ENCODE assay signal across 18 cellular contexts in genomic region chr18:48886520-48887293, GRCh38.
DNase-seq lines count a peak whose midpoint lies in the region; ATAC-seq and TF ChIP-seq lines count a peak whose summit lies in the region.
"Had no signal": no experiment of that assay in that cellular context is flagged by ENCODE, and none has a peak within 500 bp of the region (broad histone marks: within the 10 kb centered on the region; RNA-seq: fewer than 3 reads in every experiment).

No MANE protein-coding gene starts in this region.

- H3K9me3 ChIP-seq in heart left ventricle (no peaks in the 10 kb centered on the region), neural progenitor cell (ENCODE audit: low read depth) (no peaks in the 10 kb centered on the region)
- H3K9me3 ChIP-seq: Caco-2 had no signal

- H3K27me3 ChIP-seq in heart left ventricle (no peaks in the 10 kb centered on the region), neural progenitor cell (no peaks in the 10 kb centered on the region), GM23338 (ENCODE audit: insufficient read depth) (no peaks in the 10 kb centered on the region)

- peaks cover 5% of the 10 kb centered on the region for H3K4me1 Mint-ChIP-seq in activated T-helper 17 cell treated with anti-CD3 and anti-CD28 coated beads, Interleukin-2, amount 50 U/mL, for 72 hours
- peaks cover 48% of the 10 kb centered on the region for H3K4me1 Mint-ChIP-seq in neural progenitor cell
- H3K4me1 Mint-ChIP-seq in stimulated activated naive CD8-positive, alpha-beta T cell treated with anti-CD3 and anti-CD28 coated beads, Interleukin-15, amount 100 ng/mL, for 72 hours = peaks cover 12% of the 10 kb centered on the region
- H3K4me1 Mint-ChIP-seq in GM23338 = peaks cover 27% of the 10 kb centered on the region

- WGBS in heart left ventricle, 4 donors = 90 to 95% (median 94%) methylated on average over 8 of the region's 8 CpGs

- TF ChIP-seq CTCF in heart left ventricle (IDR thresholded peaks at IDR 0.05) (no peak), neural progenitor cell (IDR thresholded peaks at IDR 0.05) (no peak), GM23338 (conservative IDR thresholded peaks at IDR 0.05; ENCODE audit: low read depth in 2 of 2) (no peak)

- peak overlapping the region; percentile 79 for H3K27ac Mint-ChIP-seq in activated T-helper 17 cell treated with anti-CD3 and anti-CD28 coated beads, Interleukin-2, amount 50 U/mL, for 72 hours
- peak overlapping the region; percentile 33 for H3K27ac Mint-ChIP-seq in neural progenitor cell
- peak overlapping the region; percentile 16 to 38 for H3K27ac Mint-ChIP-seq in stimulated activated naive CD8-positive, alpha-beta T cell treated with anti-CD3 and anti-CD28 coated beads, Interleukin-15, amount 100 ng/mL, for 72 hours
- no peak overlapping the region for H3K27ac Mint-ChIP-seq in GM23338

- ATAC-seq in heart left ventricle = no peak
- ATAC-seq in activated T-helper 17 cell treated with anti-CD3 and anti-CD28 coated beads, Interleukin-2, amount 50 U/mL, for 72 hours (replicated peaks) = no peak
- ATAC-seq in stimulated activated naive CD8-positive, alpha-beta T cell treated with anti-CD3 and anti-CD28 coated beads, Interleukin-15, amount 100 ng/mL, for 72 hours = no peak
- ATAC-seq in GM23338 = no peak

- no peak overlapping the region for H3K4me2 ChIP-seq in neural progenitor cell
- no peak overlapping the region for H3K4me2 ChIP-seq in GM23338

- H3K27me3 Mint-ChIP-seq in activated T-helper 17 cell treated with anti-CD3 and anti-CD28 coated beads, Interleukin-2, amount 50 U/mL, for 72 hours = no peaks in the 10 kb centered on the region
- H3K27me3 Mint-ChIP-seq in neural progenitor cell (ENCODE audit: insufficient read depth, low read depth) (peaks cover 12% of the 10 kb centered on the region), GM23338 (ENCODE audit: insufficient read depth, low read depth, poor library complexity) (peaks cover 12% of the 10 kb centered on the region)
- no peaks in the 10 kb centered on the region for H3K27me3 Mint-ChIP-seq in stimulated activated naive CD8-positive, alpha-beta T cell treated with anti-CD3 and anti-CD28 coated beads, Interleukin-15, amount 100 ng/mL, for 72 hours

- TF ChIP-seq POLR2A in heart left ventricle (IDR thresholded peaks at IDR 0.05) = no peak

- H3K9me2 ChIP-seq in GM23338 (ENCODE audit: insufficient read depth) = no peaks in the 10 kb centered on the region

- no peak overlapping the region for H2AFZ ChIP-seq in neural progenitor cell (replicated peaks)
- no peak overlapping the region for H2AFZ ChIP-seq in GM23338

- no peaks in the 10 kb centered on the region for H3K36me3 Mint-ChIP-seq in activated T-helper 17 cell treated with anti-CD3 and anti-CD28 coated beads, Interleukin-2, amount 50 U/mL, for 72 hours (ENCODE audit: low read depth)
- no peaks in the 10 kb centered on the region for H3K36me3 Mint-ChIP-seq in neural progenitor cell
- no peaks in the 10 kb centered on the region; the same call in 2 of the 3 replicates for H3K36me3 Mint-ChIP-seq in GM23338 (ENCODE audit: low read depth)

- H3F3A ChIP-seq in neural progenitor cell (ENCODE audit: low read depth) = peaks cover 4% of the 10 kb centered on the region
- no peaks in the 10 kb centered on the region for H3F3A ChIP-seq in GM23338 (replicated peaks; ENCODE audit: low read depth)

- peak; percentile 63 for DNase-seq in cardiac septum (ENCODE audit: low spot score)
- no peak for DNase-seq in heart left ventricle
- no peak for DNase-seq in neural progenitor cell (ENCODE audit: low spot score)
- DNase-seq in stimulated activated naive CD8-positive, alpha-beta T cell treated with anti-CD3 and anti-CD28 coated beads, Interleukin-15, amount 100 ng/mL, for 72 hours = no peak
- no peak for DNase-seq in GM23338 (ENCODE audit: low spot score)
- no peak for DNase-seq in SKM-1 treated with dmso at 0.1 percent for 144 hours (lab: John Stamatoyannopoulos, UW; ENCODE audit: unreplicated experiment)
- no peak for DNase-seq in COLO829 (ENCODE audit: low spot score)
- DNase-seq: Caco-2, DMS153, EL, NCI-H1048, NCI-H146, NCI-H2081, NCI-H748 treated with DMSO at 0.1 percent for 48 hours, OCI-M1, RPMI8226 had no signal

- H3K9me3 Mint-ChIP-seq in activated T-helper 17 cell treated with anti-CD3 and anti-CD28 coated beads, Interleukin-2, amount 50 U/mL, for 72 hours = no peaks in the 10 kb centered on the region
- no peaks in the 10 kb centered on the region for H3K9me3 Mint-ChIP-seq in neural progenitor cell
- no peaks in the 10 kb centered on the region for H3K9me3 Mint-ChIP-seq in stimulated activated naive CD8-positive, alpha-beta T cell treated with anti-CD3 and anti-CD28 coated beads, Interleukin-15, amount 100 ng/mL, for 72 hours
- H3K9me3 Mint-ChIP-seq in GM23338 = no peaks in the 10 kb centered on the region; the same call in 2 of the 3 replicates

- H3K4me3 ChIP-seq in heart left ventricle (no peak overlapping the region), neural progenitor cell (no peak overlapping the region), GM23338 (no peak overlapping the region)

- intact Hi-C loops in cardiac septum (cut with DNase I) = no loop called here
- intact Hi-C loops in heart left ventricle (cut with DNase I) = loop anchor here in 1 of 10 donors (5.0 kb wide), 1 partner anchor 44 kb away; no protein-coding TSS in a partner anchor

- peaks cover 0 to 38% (median 16%) of the 10 kb centered on the region in 12 donors for H3K4me1 ChIP-seq in heart left ventricle
- H3K4me1 ChIP-seq in neural progenitor cell = peaks cover 19% of the 10 kb centered on the region
- peaks cover 11% of the 10 kb centered on the region for H3K4me1 ChIP-seq in GM23338 (ENCODE audit: insufficient read depth)
- H3K4me1 ChIP-seq: Caco-2 had no signal

- H3K79me2 ChIP-seq in neural progenitor cell (ENCODE audit: low read depth) = no peaks in the 10 kb centered on the region
- no peaks in the 10 kb centered on the region for H3K79me2 ChIP-seq in GM23338 (replicated peaks; ENCODE audit: insufficient read depth)

- H3K27ac ChIP-seq in heart left ventricle = no peak overlapping the region
- no peak overlapping the region for H3K27ac ChIP-seq in neural progenitor cell
- H3K27ac ChIP-seq in GM23338 (ENCODE audit: low read depth) = no peak overlapping the region
- H3K27ac ChIP-seq: C4-2B had no signal

- H3K9ac ChIP-seq in neural progenitor cell = no peak overlapping the region

- no peaks in the 10 kb centered on the region for H3K36me3 ChIP-seq in heart left ventricle
- H3K36me3 ChIP-seq in neural progenitor cell = no peaks in the 10 kb centered on the region
- no peaks in the 10 kb centered on the region for H3K36me3 ChIP-seq in GM23338 (ENCODE audit: insufficient read depth)

- H3K4me3 Mint-ChIP-seq in activated T-helper 17 cell treated with anti-CD3 and anti-CD28 coated beads, Interleukin-2, amount 50 U/mL, for 72 hours = no peak overlapping the region
- no peak overlapping the region for H3K4me3 Mint-ChIP-seq in neural progenitor cell
- no peak overlapping the region for H3K4me3 Mint-ChIP-seq in stimulated activated naive CD8-positive, alpha-beta T cell treated with anti-CD3 and anti-CD28 coated beads, Interleukin-15, amount 100 ng/mL, for 72 hours
- H3K4me3 Mint-ChIP-seq in GM23338 = no peak overlapping the region

- H4K20me1 ChIP-seq in neural progenitor cell (ENCODE audit: low read depth) = no peaks in the 10 kb centered on the region
- H4K20me1 ChIP-seq in GM23338 (replicated peaks; ENCODE audit: insufficient read depth) = no peaks in the 10 kb centered on the region

TF ChIP-seq in GM23338, 12 proteins besides CTCF, POLR2A, EP300 and RAD21:
- TF ChIP-seq REST (IDR thresholded peaks at IDR 0.05; ENCODE audit: unreplicated experiment) (no peak), EZH2 (IDR thresholded peaks at IDR 0.05; ENCODE audit: low read depth, unreplicated experiment) (no peak), ZNF331 (CRISPR knock-in tag; IDR thresholded peaks at IDR 0.05; ENCODE audit: low read depth) (no peak), POLR2AphosphoS5 (IDR thresholded peaks at IDR 0.05; ENCODE audit: low read depth) (no peak), CREB1 (CRISPR knock-in tag; IDR thresholded peaks at IDR 0.05; ENCODE audit: low read depth) (no peak), NANOG (IDR thresholded peaks at IDR 0.05; ENCODE audit: borderline replicate concordance) (no peak), ZNF114 (CRISPR knock-in tag; IDR thresholded peaks at IDR 0.05) (no peak), JUNB (IDR thresholded peaks at IDR 0.05; ENCODE audit: unreplicated experiment) (no peak), STAT1 (IDR thresholded peaks at IDR 0.05; ENCODE audit: unreplicated experiment) (no peak)
